33 cellular contexts compared by ENCODE assay signal in the genomic region with DNA sequence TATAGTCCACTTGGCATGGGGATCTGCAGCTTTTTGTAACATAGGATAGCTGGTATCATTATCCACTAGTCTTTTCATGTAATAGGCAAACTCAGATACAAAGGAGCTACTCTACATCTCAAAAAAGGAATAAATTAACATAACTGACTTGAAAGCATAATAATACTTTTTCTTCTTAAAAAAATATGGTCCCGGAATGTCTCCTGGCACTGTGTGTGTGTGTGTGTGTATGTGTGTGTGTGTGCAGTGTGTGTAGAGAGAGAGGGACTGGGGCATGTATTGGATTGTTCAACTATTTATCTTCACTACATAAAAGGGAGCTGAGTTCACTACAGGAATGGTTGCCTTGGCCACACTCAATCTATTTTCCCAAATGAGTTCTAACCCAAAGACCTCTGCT.
"Had no signal": no experiment of that assay in that cellular context is flagged by ENCODE, and none has a peak within 500 bp of the region (broad histone marks: within the 10 kb centered on the region; RNA-seq: fewer than 3 reads in every experiment).

No MANE protein-coding gene starts in this region.

- DNase-seq: Karpas-422, Kasumi-1, MG63, MM.1S, MV-4-11, NCI-H1048, NCI-H1092, NCI-H1092 treated with DMSO at 0.1 percent for 48 hours, NCI-H1105, NCI-H1105 treated with DMSO at 0.1 percent for 48 hours, NCI-H1417 treated with DMSO at 0.1 percent for 48 hours, NCI-H1436, NCI-H1436 treated with DMSO at 0.1 percent for 48 hours, NCI-H146, NCI-H1694, NCI-H1694 treated with DMSO at 0.1 percent for 48 hours, NCI-H187, NCI-H187 treated with DMSO at 0.1 percent for 48 hours, NCI-H1930, NCI-H2029, NCI-H2029 treated with DMSO at 0.1 percent for 48 hours, NCI-H2081, NCI-H2081 treated with DMSO at 0.1 percent for 48 hours, NCI-H2107, NCI-H2171, NCI-H2171 treated with DMSO at 0.1 percent for 48 hours, NCI-H226, NCI-H345, NCI-H446, NCI-H446 treated with DMSO at 0.1 percent for 48 hours, NCI-H510A, NCI-H510A treated with DMSO at 0.1 percent for 48 hours, NCI-H524 had no signal

- H3K4me3 ChIP-seq: MG63 had no signal

- H3K36me3 ChIP-seq: MG63 had no signal

- H3K27me3 ChIP-seq: MG63 had no signal

- H3K9me3 ChIP-seq: MG63 had no signal
